ENCODE assay signal across 1 cellular context in genomic region chr4:89110986-89111832, GRCh38.
TF ChIP-seq lines count a peak whose summit lies in the region.

Gene TIGD2 (plus strand): TSS chr4:89111533. CDS start chr4:89112975, 1,442 bp downstream.

TF ChIP-seq in HEK293, 187 proteins besides CTCF, POLR2A, EP300 and RAD21 (continued from another document):
- TF ChIP-seq ZNF580 (tag by site-specific recombination; IDR thresholded peaks at IDR 0.05) (no peak), ZNF266 (tag by site-specific recombination; IDR thresholded peaks at IDR 0.05; ENCODE audit: low read depth) (no peak), ZNF24 (tag by site-specific recombination; IDR thresholded peaks at IDR 0.05) (0 out of 2 replicates have a peak, but pooled peaks have one; percentile 23), ZNF302 (tag by site-specific recombination; IDR thresholded peaks at IDR 0.05; ENCODE audit: low read depth) (no peak), ZNF155 (tag by site-specific recombination; IDR thresholded peaks at IDR 0.05) (no peak), KLF8 (tag by site-specific recombination; IDR thresholded peaks at IDR 0.05) (no peak), ZSCAN30 (tag by site-specific recombination; IDR thresholded peaks at IDR 0.05) (peak; percentile 40; the same call in 1 of the 2 replicates), ZNF624 (tag by site-specific recombination; IDR thresholded peaks at IDR 0.05) (no peak), WT1 (tag by site-specific recombination; IDR thresholded peaks at IDR 0.05) (0 out of 2 replicates have a peak, but pooled peaks have one; percentile 16), ZNF398 (tag by site-specific recombination; IDR thresholded peaks at IDR 0.05) (peak; percentile 93), ZNF324 (tag by site-specific recombination; IDR thresholded peaks at IDR 0.05) (no peak), ZNF132 (tag by site-specific recombination; IDR thresholded peaks at IDR 0.05; ENCODE audit: borderline replicate concordance) (no peak), BCL6B (tag by site-specific recombination; IDR thresholded peaks at IDR 0.05) (no peak), ZBTB17 (tag by site-specific recombination; IDR thresholded peaks at IDR 0.05) (peak; percentile 61), ZNF184 (tag by site-specific recombination; IDR thresholded peaks at IDR 0.05) (no peak)
- TF ChIP-seq, protein P1, sequence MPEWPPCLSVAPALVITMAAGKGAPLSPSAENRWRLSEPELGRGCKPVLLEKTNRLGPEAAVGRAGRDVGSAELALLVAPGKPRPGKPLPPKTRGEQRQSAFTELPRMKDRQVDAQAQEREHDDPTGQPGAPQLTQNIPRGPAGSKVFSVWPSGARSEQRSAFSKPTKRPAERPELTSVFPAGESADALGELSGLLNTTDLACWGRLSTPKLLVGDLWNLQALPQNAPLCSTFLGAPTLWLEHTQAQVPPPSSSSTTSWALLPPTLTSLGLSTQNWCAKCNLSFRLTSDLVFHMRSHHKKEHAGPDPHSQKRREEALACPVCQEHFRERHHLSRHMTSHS (tag by site-specific recombination; IDR thresholded peaks at IDR 0.05), result no peak
- TF ChIP-seq, protein P2, sequence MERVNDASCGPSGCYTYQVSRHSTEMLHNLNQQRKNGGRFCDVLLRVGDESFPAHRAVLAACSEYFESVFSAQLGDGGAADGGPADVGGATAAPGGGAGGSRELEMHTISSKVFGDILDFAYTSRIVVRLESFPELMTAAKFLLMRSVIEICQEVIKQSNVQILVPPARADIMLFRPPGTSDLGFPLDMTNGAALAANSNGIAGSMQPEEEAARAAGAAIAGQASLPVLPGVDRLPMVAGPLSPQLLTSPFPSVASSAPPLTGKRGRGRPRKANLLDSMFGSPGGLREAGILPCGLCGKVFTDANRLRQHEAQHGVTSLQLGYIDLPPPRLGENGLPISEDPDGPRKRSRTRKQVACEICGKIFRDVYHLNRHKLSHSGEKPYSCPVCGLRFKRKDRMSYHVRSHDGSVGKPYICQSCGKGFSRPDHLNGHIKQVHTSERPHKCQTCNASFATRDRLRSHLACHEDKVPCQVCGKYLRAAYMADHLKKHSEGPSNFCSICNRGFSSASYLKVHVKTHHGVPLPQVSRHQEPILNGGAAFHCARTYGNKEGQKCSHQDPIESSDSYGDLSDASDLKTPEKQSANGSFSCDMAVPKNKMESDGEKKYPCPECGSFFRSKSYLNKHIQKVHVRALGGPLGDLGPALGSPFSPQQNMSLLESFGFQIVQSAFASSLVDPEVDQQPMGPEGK (tag by site-specific recombination; IDR thresholded peaks at IDR 0.05), result peak; percentile 56; the same call in 1 of the 2 replicates
TF ChIP-seq in HEK293: peak in this region for 43.
